ENCODE assay signal across 18 cellular contexts in genomic region chr14:102528441-102529170, GRCh38. TPM values are rescaled to one million over a fixed set of nuclear protein-coding genes. Genes with fewer than 3 reads are reported as not detected.
DNase-seq lines count a peak whose midpoint lies in the region; ATAC-seq and TF ChIP-seq lines count a peak whose summit lies in the region.
"Had no signal": no experiment of that assay in that cellular context is flagged by ENCODE, and none has a peak within 500 bp of the region (broad histone marks: within the 10 kb centered on the region; RNA-seq: fewer than 3 reads in every experiment).

No MANE protein-coding gene starts in this region.

- H3K36me3 ChIP-seq in HCT116 (ENCODE audit: control insufficient read depth in 1 of 2, insufficient read depth in 2 of 2, low read length in 2 of 2) (no peaks in the 10 kb centered on the region), vagina (no peaks in the 10 kb centered on the region)
- H3K36me3 ChIP-seq: BE2C, SJSA1 had no signal

- CTCF ChIA-PET in HCT116 (lab: Charles Lee) (no interaction called here), activated B cell treated with CpG ODN at 0.5 μM for 24 hours (lab: Charles Lee) (no interaction called here)

- peak overlapping the region; percentile 21 for H2AFZ ChIP-seq in HCT116 (ENCODE audit: low read depth, low read length, poor library complexity, severe bottlenecking)
- H2AFZ ChIP-seq: GM23248 had no signal

- peak overlapping the region; percentile 53 for H3K27ac Mint-ChIP-seq in activated B cell treated with CpG ODN at 0.5 μM for 24 hours

- H3K27me3 ChIP-seq in HCT116 (ENCODE audit: insufficient read depth, low read length) (no peaks in the 10 kb centered on the region), foreskin keratinocyte (no peaks in the 10 kb centered on the region), vagina (no peaks in the 10 kb centered on the region)
- H3K27me3 ChIP-seq: BE2C, SJSA1 had no signal

- no peak overlapping the region for H3K9ac ChIP-seq in HCT116 (ENCODE audit: low read length)
- H3K9ac ChIP-seq: GM23248 had no signal

- H3K4me1 Mint-ChIP-seq in activated B cell treated with CpG ODN at 0.5 μM for 24 hours, result peaks cover 48% of the 10 kb centered on the region

- intact Hi-C loops in HCT116 (cut with micrococcal nuclease) (loop anchor here (10.0 kb wide), 3 partner anchors 126 to 396 kb away; partner anchors contain the start of genes AMN and TRAF3), activated B cell treated with CpG ODN at 0.5 μM for 24 hours (cut with micrococcal nuclease) (no loop called here), vagina (cut with DNase I) (no loop called here)

- H3K79me2 ChIP-seq in HCT116 (ENCODE audit: insufficient read depth, low read length), result no peaks in the 10 kb centered on the region

- TF ChIP-seq POLR2A in HCT116 (IDR thresholded peaks at IDR 0.05; ENCODE audit: borderline replicate concordance, extremely low read depth, insufficient read depth, insufficient read length) (no peak), vagina (IDR thresholded peaks at IDR 0.05) (no peak), erythroblast (IDR thresholded peaks at IDR 0.05; ENCODE audit: low read length) (no peak)

- no peak for TF ChIP-seq RAD21 in HCT116 (IDR thresholded peaks at IDR 0.05; ENCODE audit: low read depth)

- DNase-seq in HCT116 (ENCODE audit: low read depth, low spot score) (no peak), activated B cell treated with CpG ODN at 0.5 μM for 24 hours (no peak), foreskin keratinocyte (no peak), vagina (ENCODE audit: extremely low spot score in 2 of 2) (no peak), AG08395 (ENCODE audit: low spot score) (no peak), erythroblast (lab: John Stamatoyannopoulos, UW) (no peak)
- no peak for DNase-seq in central memory CD4-positive, alpha-beta T cell
- DNase-seq: BE2C; CD8-positive, alpha-beta memory T cell; DMS79 treated with DMSO at 0.1 percent for 48 hours; GM23248; HCEC 1CT; KBM-7; NCI-H1417 treated with DMSO at 0.1 percent for 48 hours; NCI-H1930; NK-92 treated with Interleukin-12 subunit alpha and Interleukin-12 subunit beta, amount 100 ng/mL, for 24 hours; OCI-M1 had no signal

- H3K9me3 Mint-ChIP-seq in activated B cell treated with CpG ODN at 0.5 μM for 24 hours, result no peaks in the 10 kb centered on the region
- H3K9me3 Mint-ChIP-seq: CD8-positive, alpha-beta memory T cell had no signal

- no TSS peak for BruUV-seq in HCT116 (replicated peaks; lab: Mats Ljungman, UMichigan)

- H3K4me1 ChIP-seq in HCT116 (ENCODE audit: control insufficient read depth in 1 of 2, insufficient read depth in 2 of 2, low read length in 2 of 2), result peaks cover 30 to 68% of the 10 kb centered on the region in 2 experiments
- H3K4me1 ChIP-seq in foreskin keratinocyte, result peaks cover 15% of the 10 kb centered on the region
- peaks cover 22% of the 10 kb centered on the region for H3K4me1 ChIP-seq in vagina

- RAD21 ChIA-PET in HCT116 (lab: Charles Lee; ENCODE audit: low non-redundant PET in 1 of 2, low total read pairs in 2 of 2, uncharacterized antibody in 2 of 2, unreplicated experiment in 2 of 2), result no interaction called here

- H3K27ac ChIP-seq in HCT116 (ENCODE audit: low read depth, low read length) (peak overlapping the region; percentile 86), foreskin keratinocyte (peak overlapping the region; percentile 82), vagina (peak overlapping the region; percentile 59)
- H3K27ac ChIP-seq: GM23248 had no signal

- no peak overlapping the region for H3K4me3 Mint-ChIP-seq in activated B cell treated with CpG ODN at 0.5 μM for 24 hours
- H3K4me3 Mint-ChIP-seq: CD8-positive, alpha-beta memory T cell had no signal

- no peaks in the 10 kb centered on the region for H4K20me1 ChIP-seq in HCT116 (ENCODE audit: insufficient read depth)

- no peaks in the 10 kb centered on the region for H3K9me3 ChIP-seq in HCT116 (ENCODE audit: control insufficient read depth in 1 of 2, insufficient read depth in 1 of 2, low read depth in 1 of 2, low read length in 2 of 2)
- H3K9me3 ChIP-seq in vagina, result no peaks in the 10 kb centered on the region
- H3K9me3 ChIP-seq: BE2C, SJSA1 had no signal

- POLR2A ChIA-PET in HCT116 (lab: Charles Lee) (interaction anchor here (0.7 to 2.0 kb wide), 2 partner anchors 9 to 30 kb away, joined by 3 to 5 read pairs; no protein-coding TSS in a partner anchor), activated B cell treated with CpG ODN at 0.5 μM for 24 hours (lab: Charles Lee) (no interaction called here)

- TF ChIP-seq CTCF in HCT116 (IDR thresholded peaks at IDR 0.05 in 2 of 3, conservative IDR thresholded peaks at IDR 0.05 in 1 of 3; ENCODE audit: borderline replicate concordance in 1 of 3, insufficient read depth in 1 of 3, low read depth in 2 of 3, low read length in 2 of 3), result no peak
- no peak for TF ChIP-seq CTCF in activated B cell treated with CpG ODN at 0.5 μM for 24 hours (IDR thresholded peaks at IDR 0.05)
- TF ChIP-seq CTCF in foreskin keratinocyte (conservative IDR thresholded peaks at IDR 0.05), result no peak
- TF ChIP-seq CTCF in vagina (IDR thresholded peaks at IDR 0.05), result no peak

- H3K4me3 ChIP-seq in HCT116 (replicated peaks in 1 of 2; ENCODE audit: low read depth in 1 of 2, low read length in 2 of 2) (no peak overlapping the region), vagina (no peak overlapping the region)
- H3K4me3 ChIP-seq: GM23248, SJSA1 had no signal

- no peaks in the 10 kb centered on the region for H3K9me2 ChIP-seq in HCT116 (ENCODE audit: insufficient read depth)

- peak overlapping the region; percentile 79; the same call in 1 of the 2 replicates for H3K4me2 ChIP-seq in HCT116 (ENCODE audit: low read length)

- H3K27me3 Mint-ChIP-seq in activated B cell treated with CpG ODN at 0.5 μM for 24 hours, result no peaks in the 10 kb centered on the region
- H3K27me3 Mint-ChIP-seq: CD8-positive, alpha-beta memory T cell had no signal

- ATAC-seq in HCT116, result no peak
- ATAC-seq in activated B cell treated with CpG ODN at 0.5 μM for 24 hours (ENCODE audit: low read depth), result no peak
- no peak for ATAC-seq in foreskin keratinocyte

- no peaks in the 10 kb centered on the region for H3K36me3 Mint-ChIP-seq in activated B cell treated with CpG ODN at 0.5 μM for 24 hours (ENCODE audit: low read depth)
- H3K36me3 Mint-ChIP-seq: CD8-positive, alpha-beta memory T cell had no signal

TF ChIP-seq in HCT116, 20 proteins besides CTCF, POLR2A, EP300 and RAD21 (continues in another document):
- TF ChIP-seq ZFX (IDR thresholded peaks at IDR 0.05) (no peak), REST (IDR thresholded peaks at IDR 0.05; ENCODE audit: low read depth) (no peak), MAX (IDR thresholded peaks at IDR 0.05) (no peak), ZBTB33 (IDR thresholded peaks at IDR 0.05; ENCODE audit: extremely low read depth, insufficient replicate concordance, low read length) (no peak), SRF (IDR thresholded peaks at IDR 0.05; ENCODE audit: low read depth) (no peak), TCF7L2 (IDR thresholded peaks at IDR 0.05; ENCODE audit: borderline replicate concordance, extremely low read depth, insufficient read depth, insufficient read length) (no peak), YY1 (IDR thresholded peaks at IDR 0.05; ENCODE audit: extremely low read depth, insufficient replicate concordance, low read depth, low read length) (no peak), SP1 (IDR thresholded peaks at IDR 0.05; ENCODE audit: low read depth) (no peak), EGR1 (IDR thresholded peaks at IDR 0.05; ENCODE audit: low read depth) (no peak)

RNA-seq across cellular contexts. Expression of gene ANKRD9, which starts 19.0 kb away (rescaled TPM):
- total RNA-seq in HCT116 (2021; ENCODE audit: unreplicated experiment) (29.0 TPM), activated B cell treated with CpG ODN at 0.5 μM for 24 hours (1.4 and 1.8 TPM in 2 replicates), foreskin keratinocyte (6.7 and 7.8 TPM in 2 replicates), vagina (34.6 TPM)
- polyA plus RNA-seq in HCT116 (2012), result 27.6 and 33.8 TPM in 2 replicates
- polyA plus RNA-seq in foreskin keratinocyte, result 9.3 and 9.5 TPM in 2 replicates
